In the genomic region with DNA sequence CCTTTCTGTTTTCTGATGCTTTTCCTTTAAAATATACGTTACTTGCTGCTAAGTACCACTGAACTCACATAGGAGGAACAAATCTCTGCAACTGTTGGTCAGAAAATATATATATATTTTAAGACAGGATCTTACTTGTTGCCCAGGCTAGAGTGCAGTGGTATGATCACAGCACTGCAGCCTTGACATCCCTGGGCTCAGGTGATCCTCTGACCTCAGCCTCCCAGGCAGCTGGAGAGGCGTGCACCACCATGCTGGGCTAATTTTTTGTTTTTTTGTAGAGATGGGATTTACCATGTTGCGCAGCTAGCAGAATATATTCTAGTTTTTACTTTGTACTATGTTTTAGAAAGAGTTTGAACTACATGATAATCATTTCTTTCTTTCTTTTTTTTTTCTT, we compare ENCODE assay signal across 1 cellular context.
TF ChIP-seq lines count a peak whose summit lies in the region.

No MANE protein-coding gene starts in this region.

TF ChIP-seq in HepG2, 621 proteins besides CTCF, POLR2A, EP300 and RAD21 (continued from another document):
- TF ChIP-seq, protein P1, sequence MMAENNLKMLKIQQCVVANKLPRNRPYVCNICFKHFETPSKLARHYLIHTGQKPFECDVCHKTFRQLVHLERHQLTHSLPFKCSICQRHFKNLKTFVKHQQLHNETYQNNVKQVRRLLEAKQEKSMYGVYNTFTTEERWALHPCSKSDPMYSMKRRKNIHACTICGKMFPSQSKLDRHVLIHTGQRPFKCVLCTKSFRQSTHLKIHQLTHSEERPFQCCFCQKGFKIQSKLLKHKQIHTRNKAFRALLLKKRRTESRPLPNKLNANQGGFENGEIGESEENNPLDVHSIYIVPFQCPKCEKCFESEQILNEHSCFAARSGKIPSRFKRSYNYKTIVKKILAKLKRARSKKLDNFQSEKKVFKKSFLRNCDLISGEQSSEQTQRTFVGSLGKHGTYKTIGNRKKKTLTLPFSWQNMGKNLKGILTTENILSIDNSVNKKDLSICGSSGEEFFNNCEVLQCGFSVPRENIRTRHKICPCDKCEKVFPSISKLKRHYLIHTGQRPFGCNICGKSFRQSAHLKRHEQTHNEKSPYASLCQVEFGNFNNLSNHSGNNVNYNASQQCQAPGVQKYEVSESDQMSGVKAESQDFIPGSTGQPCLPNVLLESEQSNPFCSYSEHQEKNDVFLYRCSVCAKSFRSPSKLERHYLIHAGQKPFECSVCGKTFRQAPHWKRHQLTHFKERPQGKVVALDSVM (CRISPR knock-in tag; IDR thresholded peaks at IDR 0.05), result peak; percentile 63; the same call in 1 of the 2 replicates
- TF ChIP-seq RBM22 (optimal IDR thresholded peaks at IDR 0.05; ENCODE audit: low read length), result peak; percentile 44
- TF ChIP-seq ZNF432 (CRISPR knock-in tag; IDR thresholded peaks at IDR 0.05; ENCODE audit: borderline replicate concordance), result no peak
- no peak for TF ChIP-seq ZFP62 (CRISPR knock-in tag; IDR thresholded peaks at IDR 0.05)
- TF ChIP-seq PCBP1 (IDR thresholded peaks at IDR 0.05; ENCODE audit: borderline replicate concordance, low read depth, low read length), result no peak
- TF ChIP-seq SMC3 (IDR thresholded peaks at IDR 0.05; ENCODE audit: low read length), result no peak
- no peak for TF ChIP-seq ZNF234 (CRISPR knock-in tag; conservative IDR thresholded peaks at IDR 0.05)
- TF ChIP-seq, protein P2, sequence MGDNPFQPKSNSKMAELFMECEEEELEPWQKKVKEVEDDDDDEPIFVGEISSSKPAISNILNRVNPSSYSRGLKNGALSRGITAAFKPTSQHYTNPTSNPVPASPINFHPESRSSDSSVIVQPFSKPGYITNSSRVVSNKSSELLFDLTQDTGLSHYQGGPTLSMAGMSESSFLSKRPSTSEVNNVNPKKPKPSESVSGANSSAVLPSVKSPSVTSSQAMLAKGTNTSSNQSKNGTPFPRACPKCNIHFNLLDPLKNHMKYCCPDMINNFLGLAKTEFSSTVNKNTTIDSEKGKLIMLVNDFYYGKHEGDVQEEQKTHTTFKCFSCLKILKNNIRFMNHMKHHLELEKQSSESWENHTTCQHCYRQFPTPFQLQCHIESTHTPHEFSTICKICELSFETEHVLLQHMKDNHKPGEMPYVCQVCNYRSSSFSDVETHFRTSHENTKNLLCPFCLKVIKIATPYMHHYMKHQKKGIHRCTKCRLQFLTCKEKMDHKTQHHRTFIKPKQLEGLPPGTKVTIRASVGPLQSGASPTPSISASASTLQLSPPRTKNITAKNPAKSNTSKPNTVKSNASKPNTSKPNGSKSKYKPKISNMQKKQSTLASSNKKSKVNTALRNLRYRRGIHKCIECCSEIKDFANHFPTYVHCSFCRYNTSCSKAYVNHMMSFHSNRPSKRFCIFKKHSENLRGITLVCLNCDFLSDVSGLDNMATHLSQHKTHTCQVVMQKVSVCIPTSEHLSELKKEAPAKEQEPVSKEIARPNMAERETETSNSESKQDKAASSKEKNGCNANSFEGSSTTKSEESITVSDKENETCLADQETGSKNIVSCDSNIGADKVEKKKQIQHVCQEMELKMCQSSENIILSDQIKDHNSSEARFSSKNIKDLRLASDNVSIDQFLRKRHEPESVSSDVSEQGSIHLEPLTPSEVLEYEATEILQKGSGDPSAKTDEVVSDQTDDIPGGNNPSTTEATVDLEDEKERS (CRISPR knock-in tag; IDR thresholded peaks at IDR 0.05), result no peak
- no peak for TF ChIP-seq CREB1 (IDR thresholded peaks at IDR 0.05)
- TF ChIP-seq CREB1 (CRISPR knock-in tag; IDR thresholded peaks at IDR 0.05), result no peak
- TF ChIP-seq, protein P3, sequence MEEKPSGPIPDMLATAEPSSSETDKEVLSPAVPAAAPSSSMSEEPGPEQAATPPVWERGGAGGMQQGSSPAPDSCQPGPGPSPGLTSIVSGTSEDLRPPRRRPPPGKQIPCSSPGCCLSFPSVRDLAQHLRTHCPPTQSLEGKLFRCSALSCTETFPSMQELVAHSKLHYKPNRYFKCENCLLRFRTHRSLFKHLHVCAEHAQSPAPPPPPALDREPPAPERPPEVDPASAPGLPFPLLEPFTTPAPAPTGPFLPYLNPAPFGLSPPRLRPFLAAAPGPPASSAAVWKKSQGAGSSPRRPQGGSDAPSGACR (CRISPR knock-in tag; IDR thresholded peaks at IDR 0.05), result no peak
